Comparison of ENCODE assay signal across 19 cellular contexts in genomic region chr12:68893741-68894140, GRCh38. TPM values are rescaled to one million over a fixed set of nuclear protein-coding genes. Genes with fewer than 3 reads are reported as not detected.
DNase-seq lines count a peak whose midpoint lies in the region; ATAC-seq, FAIRE-seq and TF ChIP-seq lines count a peak whose summit lies in the region.
"Had no signal": no experiment of that assay in that cellular context is flagged by ENCODE, and none has a peak within 500 bp of the region (broad histone marks: within the 10 kb centered on the region; RNA-seq: fewer than 3 reads in every experiment).

No MANE protein-coding gene starts in this region.

- H3K4me3 ChIP-seq in left ventricle myocardium inferior: no peak overlapping the region
- H3K4me3 ChIP-seq in heart right ventricle: no peak overlapping the region
- H3K4me3 ChIP-seq in astrocyte (ENCODE audit: insufficient read depth, low read depth, low read length): no peak overlapping the region
- H3K4me3 ChIP-seq in gastrocnemius medialis: no peak overlapping the region
- H3K4me3 ChIP-seq: BLaER1 treated with 17β-estradiol and CSF1 and Interleukin-3, amounts not matched to agents 10 nM and 100 nM; GM23248; HAP-1 had no signal

- no peak overlapping the region for H3K4me3 Mint-ChIP-seq in astrocyte (ENCODE audit: unreplicated experiment)
- H3K4me3 Mint-ChIP-seq: CD8-positive, alpha-beta memory T cell had no signal

- H3K4me1 Mint-ChIP-seq in astrocyte (ENCODE audit: low read depth, unreplicated experiment): peaks cover 13% of the 10 kb centered on the region

- intact Hi-C loops in left ventricle myocardium inferior (cut with micrococcal nuclease) (no loop called here), heart right ventricle (cut with DNase I) (no loop called here), gastrocnemius medialis (cut with DNase I; ENCODE audit: low total_unique reads) (no loop called here)

- H3K4me1 ChIP-seq in left ventricle myocardium inferior: no peaks in the 10 kb centered on the region
- H3K4me1 ChIP-seq in heart right ventricle: peaks cover 0 to 24% (median 15%) of the 10 kb centered on the region in 9 donors
- peaks cover 14% of the 10 kb centered on the region for H3K4me1 ChIP-seq in astrocyte (ENCODE audit: insufficient read depth, low read length)
- no peaks in the 10 kb centered on the region for H3K4me1 ChIP-seq in gastrocnemius medialis
- H3K4me1 ChIP-seq: HAP-1 had no signal

- H3K36me3 ChIP-seq in left ventricle myocardium inferior: no peaks in the 10 kb centered on the region
- H3K36me3 ChIP-seq in heart right ventricle: no peaks in the 10 kb centered on the region
- no peaks in the 10 kb centered on the region for H3K36me3 ChIP-seq in astrocyte (ENCODE audit: insufficient read depth, low read length)
- H3K36me3 ChIP-seq in gastrocnemius medialis: no peaks in the 10 kb centered on the region
- H3K36me3 ChIP-seq: HAP-1 had no signal

- DNase-seq in left ventricle myocardium inferior: no peak
- DNase-seq in heart right ventricle: no peak
- DNase-seq in astrocyte (ENCODE audit: low read depth): no peak
- no peak for DNase-seq in gastrocnemius medialis
- no peak for DNase-seq in omental fat pad (ENCODE audit: low spot score)
- no peak for DNase-seq in RCC 7860 (ENCODE audit: low spot score)
- DNase-seq: 8988T; CD8-positive, alpha-beta memory T cell; COR-L47; DMS 273 treated with DMSO at 0.1 percent for 48 hours; DMS53; DND-41; GM23248 had no signal

- TF ChIP-seq CTCF in left ventricle myocardium inferior (IDR thresholded peaks at IDR 0.05; ENCODE audit: borderline replicate concordance): no peak
- TF ChIP-seq CTCF in heart right ventricle (IDR thresholded peaks at IDR 0.05): no peak
- TF ChIP-seq CTCF in astrocyte (IDR thresholded peaks at IDR 0.05; ENCODE audit: insufficient read depth, low read depth, low read length): no peak
- TF ChIP-seq CTCF in gastrocnemius medialis (IDR thresholded peaks at IDR 0.05 in 4 of 5, conservative IDR thresholded peaks at IDR 0.05 in 1 of 5): no peak
- TF ChIP-seq CTCF in omental fat pad (IDR thresholded peaks at IDR 0.05): no peak

- no peaks in the 10 kb centered on the region for H4K20me1 ChIP-seq in astrocyte (ENCODE audit: insufficient read depth, low read length)

- H3K4me2 ChIP-seq in astrocyte (ENCODE audit: low read length): no peak overlapping the region

- H3K27ac ChIP-seq in left ventricle myocardium inferior (replicated peaks) (peak overlapping the region; percentile 48), heart right ventricle (no peak overlapping the region), astrocyte (ENCODE audit: low read depth, low read length) (no peak overlapping the region), gastrocnemius medialis (peak overlapping the region in 3 of 4 donors; percentile 18 to 49 (median 35))
- H3K27ac ChIP-seq: BLaER1 treated with 17β-estradiol and CSF1 and Interleukin-3, amounts not matched to agents 10 nM and 100 nM; GM23248 had no signal

- TF ChIP-seq POLR2A in gastrocnemius medialis (IDR thresholded peaks at IDR 0.05): no peak

- H2AFZ ChIP-seq in astrocyte (ENCODE audit: low read depth, low read length): no peak overlapping the region
- H2AFZ ChIP-seq: GM23248 had no signal

- in situ Hi-C loops in gastrocnemius medialis (cut with MboI; ENCODE audit: low sequenced_read_pairs in 4 of 4): no loop called here

- no peaks in the 10 kb centered on the region for H3K27me3 Mint-ChIP-seq in astrocyte (ENCODE audit: low read depth, unreplicated experiment)

- no peaks in the 10 kb centered on the region for H3K27me3 ChIP-seq in left ventricle myocardium inferior (ENCODE audit: low read depth)
- no peaks in the 10 kb centered on the region for H3K27me3 ChIP-seq in heart right ventricle
- H3K27me3 ChIP-seq in astrocyte (ENCODE audit: insufficient read depth, low read length): no peaks in the 10 kb centered on the region
- no peaks in the 10 kb centered on the region for H3K27me3 ChIP-seq in gastrocnemius medialis
- H3K27me3 ChIP-seq: BLaER1 treated with 17β-estradiol and CSF1 and Interleukin-3, amounts not matched to agents 10 nM and 100 nM had no signal

- H3K9me3 ChIP-seq in left ventricle myocardium inferior (replicated peaks): no peaks in the 10 kb centered on the region
- no peaks in the 10 kb centered on the region for H3K9me3 ChIP-seq in heart right ventricle
- H3K9me3 ChIP-seq in astrocyte (ENCODE audit: insufficient read depth, low read depth, low read length): no peaks in the 10 kb centered on the region
- H3K9me3 ChIP-seq in gastrocnemius medialis: no peaks in the 10 kb centered on the region
- H3K9me3 ChIP-seq: HAP-1 had no signal

- peaks cover 3% of the 10 kb centered on the region for H3K36me3 Mint-ChIP-seq in astrocyte (ENCODE audit: low read depth, unreplicated experiment)
- H3K36me3 Mint-ChIP-seq: CD8-positive, alpha-beta memory T cell had no signal

- no peaks in the 10 kb centered on the region for H3K79me2 ChIP-seq in astrocyte (ENCODE audit: insufficient read depth, low read length)

- FAIRE-seq in astrocyte (lab: Jason Lieb, UNC) (no peak), RCC 7860 (lab: Jason Lieb, UNC) (no peak)
- FAIRE-seq: G401.6, GM12891 had no signal

- H3K27ac Mint-ChIP-seq in astrocyte (ENCODE audit: unreplicated experiment): peak overlapping the region; percentile 43
- H3K27ac Mint-ChIP-seq: CD8-positive, alpha-beta memory T cell had no signal

- 84 to 86% methylated on average over 3 of the region's 3 CpGs for WGBS in heart right ventricle, 2 donors

- peaks cover 3% of the 10 kb centered on the region for H3K9me3 Mint-ChIP-seq in astrocyte (ENCODE audit: unreplicated experiment)
- H3K9me3 Mint-ChIP-seq: CD8-positive, alpha-beta memory T cell had no signal

- ATAC-seq in heart right ventricle (no peak), gastrocnemius medialis (no peak), omental fat pad (ENCODE audit: low FRiP score) (no peak), GM18867 (IDR thresholded peaks at IDR 0.05; ENCODE audit: unreplicated experiment) (no peak)

- H3K9ac ChIP-seq in astrocyte (ENCODE audit: low read length): no peak overlapping the region
- H3K9ac ChIP-seq: BLaER1 treated with 17β-estradiol and CSF1 and Interleukin-3, amounts not matched to agents 10 nM and 100 nM; GM23248 had no signal

RNA-seq across cellular contexts. Expression of gene CPM, which starts 39.2 kb away (rescaled TPM):
- total RNA-seq in left ventricle myocardium inferior (6.3 TPM), heart right ventricle (10 to 100 TPM in 2 of 10 donors, 1 to 10 TPM in 8; 2.1 to 17.8 (median 4.7) TPM), astrocyte (2.7 and 3.5 TPM in 2 replicates), gastrocnemius medialis (10 to 100 TPM; 12.9 to 78.4 (median 18.6) TPM), omental fat pad (100 to 1,000 TPM; 233 to 478 (median 301) TPM)
- polyA plus RNA-seq in heart right ventricle: 1 to 10 TPM; 7.4 to 9.1 TPM
- total RNA-seq: HT-29 had no signal

Comparison
In these comparisons a context has a peak if more than half of its experiments do, and no peak if none do; other contexts are left out.
1. H3K27ac ChIP-seq: peak in left ventricle myocardium inferior (single experiment) and gastrocnemius medialis (3 of 4); none in heart right ventricle (0 of 10) and astrocyte (single experiment).